In the genomic region with DNA sequence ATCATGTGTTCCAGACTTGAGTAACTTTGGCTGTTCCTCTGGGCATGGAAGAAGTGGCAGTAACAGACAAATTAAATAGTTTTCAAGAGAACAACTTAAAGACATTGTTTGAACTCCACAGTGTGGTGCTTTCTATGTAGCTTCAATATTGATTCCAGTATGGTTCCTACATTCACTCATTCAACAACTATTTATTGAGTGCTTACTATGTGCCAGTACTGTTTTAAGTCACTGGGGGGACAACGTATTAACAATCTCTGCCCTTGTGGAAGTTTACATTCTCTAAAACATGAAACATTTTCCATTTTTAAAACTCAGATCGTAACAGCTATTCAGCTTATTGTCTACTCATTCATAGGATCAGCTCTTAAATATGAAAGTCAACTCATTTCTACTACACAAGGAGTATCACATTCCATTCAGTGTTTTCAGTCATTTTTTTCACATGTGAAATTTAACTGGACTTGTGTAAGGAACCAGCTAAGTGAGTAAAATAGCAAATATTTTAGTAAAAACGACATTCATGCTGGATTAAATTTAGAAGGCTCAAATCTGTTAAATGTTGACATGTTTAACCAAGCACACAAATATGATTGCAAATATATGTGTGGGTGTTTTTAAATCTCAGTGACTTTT, we compare ENCODE assay signal across 24 cellular contexts. TPM values are rescaled to one million over a fixed set of nuclear protein-coding genes. Genes with fewer than 3 reads are reported as not detected.
A peak's percentile ranks its signal among the peaks of the same experiment; 100 is the strongest.
DNase-seq lines count a peak whose midpoint lies in the region; ATAC-seq, FAIRE-seq and TF ChIP-seq lines count a peak whose summit lies in the region.
"Had no signal": no experiment of that assay in that cellular context is flagged by ENCODE, and none has a peak within 500 bp of the region (broad histone marks: within the 10 kb centered on the region; RNA-seq: fewer than 3 reads in every experiment).

No MANE protein-coding gene starts in this region.

- intact Hi-C loops in activated T-helper 1 cell treated with anti-CD3 and anti-CD28 coated beads, Interleukin-12 subunit alpha, Interleukin-12 subunit beta, Interleukin-2, Interleukin-4 antibody, amounts not matched to agents 30 ng/mL and 10 ng/mL and 1 ng/mL, durations not matched to agents 14 hours and 24 hours and 36 hours (cut with micrococcal nuclease), result loop anchor here (5.0 kb wide), 1 partner anchor 251 kb away; no protein-coding TSS in a partner anchor

- no peak overlapping the region for H3K4me3 Mint-ChIP-seq in central memory CD8-positive, alpha-beta T cell
- no peak overlapping the region for H3K4me3 Mint-ChIP-seq in activated T-helper 1 cell treated with anti-CD3 and anti-CD28 coated beads, Interleukin-12 subunit alpha, Interleukin-12 subunit beta, Interleukin-2, Interleukin-4 antibody, amounts not matched to agents 30 ng/mL and 10 ng/mL and 1 ng/mL, durations not matched to agents 14 hours and 24 hours and 36 hours
- H3K4me3 Mint-ChIP-seq: CD4-positive, CD25-positive, alpha-beta regulatory T cell had no signal

- no peak for ATAC-seq in central memory CD8-positive, alpha-beta T cell (replicated peaks; ENCODE audit: extremely low read depth, poor library complexity, severe bottlenecking)
- ATAC-seq: Right ventricle myocardium inferior had no signal

- H3K4me3 ChIP-seq in AG09309 (ENCODE audit: control insufficient read depth, low read depth, low read length), result no peak overlapping the region
- no peak overlapping the region for H3K4me3 ChIP-seq in retinal pigment epithelial cell (ENCODE audit: low read length)
- H3K4me3 ChIP-seq: SK-N-MC had no signal

- peak overlapping the region; percentile 19 for H3K27ac Mint-ChIP-seq in central memory CD8-positive, alpha-beta T cell (ENCODE audit: low read depth)
- no peak overlapping the region for H3K27ac Mint-ChIP-seq in activated T-helper 1 cell treated with anti-CD3 and anti-CD28 coated beads, Interleukin-12 subunit alpha, Interleukin-12 subunit beta, Interleukin-2, Interleukin-4 antibody, amounts not matched to agents 30 ng/mL and 10 ng/mL and 1 ng/mL, durations not matched to agents 14 hours and 24 hours and 36 hours
- H3K27ac Mint-ChIP-seq: CD4-positive, CD25-positive, alpha-beta regulatory T cell had no signal

- peaks cover 13% of the 10 kb centered on the region for H3K4me1 Mint-ChIP-seq in central memory CD8-positive, alpha-beta T cell
- peaks cover 19% of the 10 kb centered on the region for H3K4me1 Mint-ChIP-seq in activated T-helper 1 cell treated with anti-CD3 and anti-CD28 coated beads, Interleukin-12 subunit alpha, Interleukin-12 subunit beta, Interleukin-2, Interleukin-4 antibody, amounts not matched to agents 30 ng/mL and 10 ng/mL and 1 ng/mL, durations not matched to agents 14 hours and 24 hours and 36 hours (ENCODE audit: low read depth)

- TF ChIP-seq CTCF in AG09309 (IDR thresholded peaks at IDR 0.05; ENCODE audit: control insufficient read depth, insufficient read depth, low read depth, low read length, missing control alignments), result no peak
- no peak for TF ChIP-seq CTCF in retinal pigment epithelial cell (conservative IDR thresholded peaks at IDR 0.05; ENCODE audit: low read depth, low read length)

- peak; percentile 23 for DNase-seq in AG09309 (ENCODE audit: low read depth)
- no peak for DNase-seq in H54 (ENCODE audit: insufficient read length, low spot score)
- no peak for DNase-seq in central memory CD8-positive, alpha-beta T cell (ENCODE audit: low spot score in 2 of 2)
- peak; percentile 68 for DNase-seq in retinal pigment epithelial cell (ENCODE audit: low read depth)
- no peak for DNase-seq in SHP77 treated with DMSO at 0.1 percent for 48 hours (lab: John Stamatoyannopoulos, UW)
- no peak for DNase-seq in SIG-M5 (lab: John Stamatoyannopoulos, UW)
- DNase-seq in activated T-helper 1 cell treated with anti-CD3 and anti-CD28 coated beads, Interleukin-12 subunit alpha, Interleukin-12 subunit beta, Interleukin-2, Interleukin-4 antibody, amounts not matched to agents 30 ng/mL and 10 ng/mL and 1 ng/mL, durations not matched to agents 14 hours and 24 hours and 36 hours (ENCODE audit: low spot score), result no peak
- DNase-seq in SW480 (ENCODE audit: low spot score), result no peak
- DNase-seq: ACHN; BE2C; CD4-positive, CD25-positive, alpha-beta regulatory T cell; COR-L47; EL; KBM-7; NCI-H1105 treated with DMSO at 0.1 percent for 48 hours; NCI-H1694 treated with DMSO at 0.1 percent for 48 hours; NCI-H2107; NCI-H2227 treated with DMSO at 0.1 percent for 48 hours; NCI-H510A treated with DMSO at 0.1 percent for 48 hours; NCI-H774 had no signal

- peaks cover 2% of the 10 kb centered on the region for H3K36me3 Mint-ChIP-seq in central memory CD8-positive, alpha-beta T cell (ENCODE audit: insufficient read depth)
- H3K36me3 Mint-ChIP-seq in activated T-helper 1 cell treated with anti-CD3 and anti-CD28 coated beads, Interleukin-12 subunit alpha, Interleukin-12 subunit beta, Interleukin-2, Interleukin-4 antibody, amounts not matched to agents 30 ng/mL and 10 ng/mL and 1 ng/mL, durations not matched to agents 14 hours and 24 hours and 36 hours (ENCODE audit: low read depth), result peaks cover 2% of the 10 kb centered on the region

- peak; percentile 33 for FAIRE-seq in H54 (lab: Jason Lieb, UNC)
- FAIRE-seq: GM12891, RCC 7860 had no signal

- no peaks in the 10 kb centered on the region for H3K27me3 Mint-ChIP-seq in central memory CD8-positive, alpha-beta T cell
- H3K27me3 Mint-ChIP-seq in activated T-helper 1 cell treated with anti-CD3 and anti-CD28 coated beads, Interleukin-12 subunit alpha, Interleukin-12 subunit beta, Interleukin-2, Interleukin-4 antibody, amounts not matched to agents 30 ng/mL and 10 ng/mL and 1 ng/mL, durations not matched to agents 14 hours and 24 hours and 36 hours (ENCODE audit: insufficient read depth), result peaks cover 2% of the 10 kb centered on the region
- H3K27me3 Mint-ChIP-seq: CD4-positive, CD25-positive, alpha-beta regulatory T cell had no signal

- TF ChIP-seq POLR2A in H54 (IDR thresholded peaks at IDR 0.05; ENCODE audit: low read depth, low read length), result no peak

- H3K9me3 Mint-ChIP-seq in central memory CD8-positive, alpha-beta T cell, result peaks cover 5% of the 10 kb centered on the region
- H3K9me3 Mint-ChIP-seq in activated T-helper 1 cell treated with anti-CD3 and anti-CD28 coated beads, Interleukin-12 subunit alpha, Interleukin-12 subunit beta, Interleukin-2, Interleukin-4 antibody, amounts not matched to agents 30 ng/mL and 10 ng/mL and 1 ng/mL, durations not matched to agents 14 hours and 24 hours and 36 hours, result no peaks in the 10 kb centered on the region
- H3K9me3 Mint-ChIP-seq: CD4-positive, CD25-positive, alpha-beta regulatory T cell had no signal

RNA-seq across cellular contexts. Expression of a gene that starts 13.6 kb away (rescaled TPM):
- total RNA-seq in activated T-helper 1 cell treated with anti-CD3 and anti-CD28 coated beads, Interleukin-12 subunit alpha, Interleukin-12 subunit beta, Interleukin-2, Interleukin-4 antibody, amounts not matched to agents 30 ng/mL and 10 ng/mL and 1 ng/mL, durations not matched to agents 14 hours and 24 hours and 36 hours, result 0.05 and 0.21 TPM in 2 replicates

RNA-seq across cellular contexts. Expression of a gene that starts 58.3 kb away (rescaled TPM):
- total RNA-seq in activated T-helper 1 cell treated with anti-CD3 and anti-CD28 coated beads, Interleukin-12 subunit alpha, Interleukin-12 subunit beta, Interleukin-2, Interleukin-4 antibody, amounts not matched to agents 30 ng/mL and 10 ng/mL and 1 ng/mL, durations not matched to agents 14 hours and 24 hours and 36 hours, result 3.3 and 4.2 TPM in 2 replicates

Comparison
In these comparisons a context has a peak if more than half of its experiments do, and no peak if none do; other contexts are left out.
1. DNase-seq: peak in AG09309 (single experiment) and retinal pigment epithelial cell (single experiment); none in H54 (single experiment), central memory CD8-positive, alpha-beta T cell (0 of 2), SHP77 treated with DMSO at 0.1 percent for 48 hours (single experiment), SIG-M5 (single experiment), activated T-helper 1 cell treated with anti-CD3 and anti-CD28 coated beads, Interleukin-12 subunit alpha, Interleukin-12 subunit beta, Interleukin-2, Interleukin-4 antibody, amounts not matched to agents 30 ng/mL and 10 ng/mL and 1 ng/mL, durations not matched to agents 14 hours and 24 hours and 36 hours (single experiment) and SW480 (single experiment).